In the genomic region with DNA sequence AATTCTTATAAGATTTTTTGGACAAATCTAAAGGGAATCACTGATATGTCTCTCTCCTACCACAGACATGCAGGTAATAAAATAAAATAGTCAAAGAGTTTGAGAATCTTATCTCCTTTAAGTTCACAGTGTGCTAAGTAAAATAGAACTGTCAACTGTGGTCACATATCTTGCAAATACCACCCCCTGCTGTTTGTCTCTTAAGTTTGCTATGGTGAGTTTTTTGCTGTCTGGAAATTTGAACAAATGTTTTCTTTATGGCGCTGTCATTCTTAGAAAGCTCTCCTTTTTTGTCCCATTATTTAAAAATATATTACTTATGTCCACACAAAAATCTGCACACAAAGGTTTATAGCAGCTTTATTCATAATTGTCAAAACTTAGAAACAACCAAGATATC, we compare ENCODE assay signal across 8 cellular contexts. TPM values are rescaled to one million over a fixed set of nuclear protein-coding genes. Genes with fewer than 3 reads are reported as not detected.
DNase-seq lines count a peak whose midpoint lies in the region; ATAC-seq and TF ChIP-seq lines count a peak whose summit lies in the region.

No MANE protein-coding gene starts in this region.

- H3K27ac Mint-ChIP-seq in T-helper 17 cell = peak overlapping the region; percentile 82

- no peaks in the 10 kb centered on the region for H3K27me3 Mint-ChIP-seq in T-helper 17 cell

- H3K36me3 Mint-ChIP-seq in T-helper 17 cell (ENCODE audit: low read depth) = no peaks in the 10 kb centered on the region

- DNase-seq in AML-193 (lab: John Stamatoyannopoulos, UW) (peak; percentile 27 to 40), T-helper 17 cell (no peak), inferior parietal cortex (ENCODE audit: extremely low spot score) (peak; percentile 40), NCI-H2171 treated with DMSO at 0.1 percent for 48 hours (lab: John Stamatoyannopoulos, UW) (no peak)

- ATAC-seq in T-helper 17 cell = peak; percentile 51
- ATAC-seq in GM21576 (IDR thresholded peaks at IDR 0.05; ENCODE audit: unreplicated experiment) = no peak
- ATAC-seq in GM19397 (IDR thresholded peaks at IDR 0.05; ENCODE audit: unreplicated experiment) = no peak
- no peak for ATAC-seq in GM19452 (IDR thresholded peaks at IDR 0.05; ENCODE audit: unreplicated experiment)

- peaks cover 23% of the 10 kb centered on the region for H3K4me1 Mint-ChIP-seq in T-helper 17 cell

- H3K4me3 ChIP-seq in GM12875 (ENCODE audit: low read depth, low read length) = no peak overlapping the region

- no peaks in the 10 kb centered on the region for H3K9me3 ChIP-seq in T-helper 17 cell (ENCODE audit: control insufficient read depth, low read length, poor library complexity, severe bottlenecking)

- peak overlapping the region; percentile 45 for H3K4me3 Mint-ChIP-seq in T-helper 17 cell

- TF ChIP-seq CTCF in GM12875 (IDR thresholded peaks at IDR 0.05; ENCODE audit: borderline replicate concordance, insufficient read depth, low read depth, low read length) = 0 out of 2 replicates have a peak, but pooled peaks have one; percentile 17

RNA-seq across cellular contexts. Expression of a gene that starts 19.6 kb away (rescaled TPM):
- total RNA-seq in T-helper 17 cell = 10 to 100 TPM; 44.1 to 65.3 TPM

RNA-seq across cellular contexts. Expression of a gene that starts 40.4 kb away (rescaled TPM):
- total RNA-seq in T-helper 17 cell = 10 to 100 TPM; 14.1 to 23.0 TPM

RNA-seq across cellular contexts. Expression of a gene that starts 43.3 kb away (rescaled TPM):
- not detected for total RNA-seq in T-helper 17 cell

RNA-seq across cellular contexts. Expression of a gene that starts 43.7 kb away (rescaled TPM):
- total RNA-seq in T-helper 17 cell = under 1 TPM in 1 of 2 donors, not detected in 1; 0.20 TPM

Comparison
In these comparisons a context has a peak if more than half of its experiments do, and no peak if none do; other contexts are left out.
1. DNase-seq: peak in AML-193 (2 of 2) and inferior parietal cortex (single experiment); none in T-helper 17 cell (0 of 3) and NCI-H2171 treated with DMSO at 0.1 percent for 48 hours (single experiment).